Comparison of ENCODE assay signal across 39 cellular contexts in the genomic region with DNA sequence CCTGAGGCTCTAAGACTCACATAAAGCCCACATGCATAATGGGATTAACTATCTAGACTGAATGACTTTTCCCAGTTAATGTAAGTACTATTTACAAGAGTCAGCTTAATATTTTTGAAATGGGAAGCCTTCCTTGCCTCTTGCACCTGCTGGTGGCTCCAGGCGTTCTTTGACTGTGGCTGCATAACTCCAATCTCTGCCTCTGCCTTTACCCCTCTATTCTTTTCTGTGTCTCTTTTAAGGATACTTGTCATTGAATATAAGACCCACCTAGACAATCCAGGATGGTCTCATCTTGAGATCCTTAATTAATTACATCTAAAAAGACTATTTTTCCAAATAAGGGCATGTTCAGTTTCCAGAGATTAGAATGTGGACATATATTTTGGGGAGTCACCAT.
"Had no signal": no experiment of that assay in that cellular context is flagged by ENCODE, and none has a peak within 500 bp of the region (broad histone marks: within the 10 kb centered on the region; RNA-seq: fewer than 3 reads in every experiment).

No MANE protein-coding gene starts in this region.

- H3K9me3 ChIP-seq: adrenal gland, ascending aorta, body of pancreas, breast epithelium, colonic mucosa had no signal

- H3K36me3 Mint-ChIP-seq: activated naive CD4-positive, alpha-beta T cell treated with anti-CD3 and anti-CD28 coated beads, Interleukin-2, amount 10 ng/mL, durations not matched to agents 7 days and 5 days; activated naive CD8-positive, alpha-beta T cell; activated naive CD8-positive, alpha-beta T cell treated with anti-CD3 and anti-CD28 coated beads for 36 hours; activated naive CD8-positive, alpha-beta T cell treated with anti-CD3 and anti-CD28 coated beads, Interleukin-2, amount 10 ng/mL, durations not matched to agents 7 days and 5 days; brain had no signal

- H3K36me3 ChIP-seq: adrenal gland, ascending aorta, brain microvascular endothelial cell, breast epithelium, cardiac muscle cell, colonic mucosa had no signal

- DNase-seq: activated effector memory CD4-positive, alpha-beta T cell treated with anti-CD3 and anti-CD28 coated beads, Interleukin-2, amount 50 U/mL, for 16 hours; activated effector memory CD4-positive, alpha-beta T cell treated with Interleukin-2 at 50 U/mL for 16 hours; activated gamma-delta T cell; activated gamma-delta T cell treated with Interleukin-2 at 50 U/mL for 16 hours; activated naive CD4-positive, alpha-beta T cell; activated naive CD4-positive, alpha-beta T cell treated with anti-CD3 and anti-CD28 coated beads for 36 hours; activated naive CD4-positive, alpha-beta T cell treated with anti-CD3 and anti-CD28 coated beads, Interleukin-2, amount 10 ng/mL, durations not matched to agents 7 days and 5 days; activated naive CD4-positive, alpha-beta T cell treated with anti-CD3 and anti-CD28 coated beads, Interleukin-2, amount 50 U/mL, for 16 hours; activated naive CD4-positive, alpha-beta T cell treated with Interleukin-2 at 50 U/mL for 16 hours; activated naive CD8-positive, alpha-beta T cell treated with anti-CD3 and anti-CD28 coated beads for 36 hours; activated naive CD8-positive, alpha-beta T cell treated with anti-CD3 and anti-CD28 coated beads, Interleukin-2, amount 10 ng/mL, durations not matched to agents 7 days and 5 days; activated naive CD8-positive, alpha-beta T cell treated with anti-CD3 and anti-CD28 coated beads, Interleukin-2, amount 50 U/mL, for 24 hours; activated T-cell treated with anti-CD3 and anti-CD28 coated beads, Interleukin-2, amount 50 U/mL, for 4 hours; activated T-cell treated with anti-CD3 and anti-CD28 coated beads, Interleukin-2, amount 50 U/mL, for 48 hours; activated T-cell treated with anti-CD3 and anti-CD28 coated beads, Interleukin-2, amount 50 U/mL, for 72 hours; adrenal gland; amniotic stem cell; amygdala; anterior cingulate cortex; aorta; body of pancreas; brain microvascular endothelial cell; caudate nucleus; central memory CD4-positive, alpha-beta T cell; cerebellar nuclear complex; colonic mucosa had no signal

- H3K27me3 ChIP-seq: adrenal gland, ascending aorta, body of pancreas, brain microvascular endothelial cell, breast epithelium, cardiac muscle cell, colonic mucosa had no signal

- H3K4me1 ChIP-seq: adrenal gland, body of pancreas, breast epithelium, colonic mucosa had no signal

- H3K4me1 Mint-ChIP-seq: activated naive CD4-positive, alpha-beta T cell treated with anti-CD3 and anti-CD28 coated beads, Interleukin-2, amount 10 ng/mL, durations not matched to agents 7 days and 5 days; activated naive CD4-positive, alpha-beta T cell treated with anti-CD3 and anti-CD28 coated beads, Interleukin-2, amount 50 U/mL, for 24 hours; activated naive CD8-positive, alpha-beta T cell treated with anti-CD3 and anti-CD28 coated beads for 36 hours; activated naive CD8-positive, alpha-beta T cell treated with anti-CD3 and anti-CD28 coated beads, Interleukin-2, amount 50 U/mL, for 24 hours; activated T-helper 17 cell treated with anti-CD3 and anti-CD28 coated beads, Interleukin-2, amount 50 U/mL, for 72 hours; brain; central memory CD8-positive, alpha-beta T cell had no signal

- H3K4me3 ChIP-seq: adrenal gland, ascending aorta, body of pancreas, breast epithelium, cardiac muscle cell, colonic mucosa had no signal

- H3K27ac Mint-ChIP-seq: activated naive CD4-positive, alpha-beta T cell treated with anti-CD3 and anti-CD28 coated beads for 36 hours; activated naive CD4-positive, alpha-beta T cell treated with anti-CD3 and anti-CD28 coated beads, Interleukin-2, amount 10 ng/mL, durations not matched to agents 7 days and 5 days; activated naive CD4-positive, alpha-beta T cell treated with anti-CD3 and anti-CD28 coated beads, Interleukin-2, amount 50 U/mL, for 24 hours; activated naive CD4-positive, alpha-beta T cell treated with anti-CD3 and anti-CD28 coated beads, Interleukin-2, amount 50 U/mL, for 72 hours; activated naive CD8-positive, alpha-beta T cell; activated naive CD8-positive, alpha-beta T cell treated with anti-CD3 and anti-CD28 coated beads for 36 hours; activated naive CD8-positive, alpha-beta T cell treated with anti-CD3 and anti-CD28 coated beads, Interleukin-2, amount 10 ng/mL, durations not matched to agents 7 days and 5 days; activated naive CD8-positive, alpha-beta T cell treated with anti-CD3 and anti-CD28 coated beads, Interleukin-2, amount 50 U/mL, for 24 hours; activated T-cell treated with anti-CD3 and anti-CD28 coated beads, Interleukin-2, amount 50 U/mL, for 72 hours; activated T-helper 1 cell treated with anti-CD3 and anti-CD28 coated beads, Interleukin-12 subunit alpha, Interleukin-12 subunit beta, Interleukin-2, Interleukin-4 antibody, amounts not matched to agents 30 ng/mL and 10 ng/mL and 1 ng/mL, durations not matched to agents 14 hours and 24 hours and 36 hours; activated T-helper 17 cell treated with anti-CD3 and anti-CD28 coated beads, Interleukin-2, amount 50 U/mL, for 72 hours; activated T-helper 2 cell treated with anti-CD3 and anti-CD28 coated beads, Interferon-gamma antibody, Interleukin-2, Interleukin-4, amounts not matched to agents 10 μg/mL and 5 μg/mL and 100 μg/mL, durations not matched to agents 14 hours and 24 hours and 36 hours; brain had no signal

- H3K4me3 Mint-ChIP-seq: activated naive CD4-positive, alpha-beta T cell treated with anti-CD3 and anti-CD28 coated beads for 36 hours; activated naive CD4-positive, alpha-beta T cell treated with anti-CD3 and anti-CD28 coated beads, Interleukin-2, amount 10 ng/mL, durations not matched to agents 7 days and 5 days; activated naive CD4-positive, alpha-beta T cell treated with anti-CD3 and anti-CD28 coated beads, Interleukin-2, amount 50 U/mL, for 24 hours; activated naive CD8-positive, alpha-beta T cell; activated naive CD8-positive, alpha-beta T cell treated with anti-CD3 and anti-CD28 coated beads for 36 hours; activated naive CD8-positive, alpha-beta T cell treated with anti-CD3 and anti-CD28 coated beads, Interleukin-2, amount 10 ng/mL, durations not matched to agents 7 days and 5 days; activated naive CD8-positive, alpha-beta T cell treated with anti-CD3 and anti-CD28 coated beads, Interleukin-2, amount 50 U/mL, for 24 hours; activated T-cell treated with anti-CD3 and anti-CD28 coated beads, Interleukin-2, amount 50 U/mL, for 4 hours; activated T-cell treated with anti-CD3 and anti-CD28 coated beads, Interleukin-2, amount 50 U/mL, for 72 hours; activated T-helper 1 cell treated with anti-CD3 and anti-CD28 coated beads, Interleukin-12 subunit alpha, Interleukin-12 subunit beta, Interleukin-2, Interleukin-4 antibody, amounts not matched to agents 30 ng/mL and 10 ng/mL and 1 ng/mL, durations not matched to agents 14 hours and 24 hours and 36 hours; activated T-helper 17 cell treated with anti-CD3 and anti-CD28 coated beads, Interleukin-2, amount 50 U/mL, for 72 hours; brain; central memory CD8-positive, alpha-beta T cell had no signal

- FAIRE-seq: bronchial epithelial cell, colon had no signal

- H3K27ac ChIP-seq: adrenal gland, ascending aorta, body of pancreas, brain microvascular endothelial cell, breast epithelium, cardiac muscle cell, colonic mucosa had no signal

- H3K9me3 Mint-ChIP-seq: activated naive CD4-positive, alpha-beta T cell treated with anti-CD3 and anti-CD28 coated beads for 36 hours; activated naive CD4-positive, alpha-beta T cell treated with anti-CD3 and anti-CD28 coated beads, Interleukin-2, amount 10 ng/mL, durations not matched to agents 7 days and 5 days; activated naive CD4-positive, alpha-beta T cell treated with anti-CD3 and anti-CD28 coated beads, Interleukin-2, amount 50 U/mL, for 24 hours; activated naive CD4-positive, alpha-beta T cell treated with anti-CD3 and anti-CD28 coated beads, Interleukin-2, amount 50 U/mL, for 72 hours; activated naive CD8-positive, alpha-beta T cell treated with anti-CD3 and anti-CD28 coated beads, Interleukin-2, amount 50 U/mL, for 24 hours; activated T-cell treated with anti-CD3 and anti-CD28 coated beads, Interleukin-2, amount 50 U/mL, for 4 hours; activated T-helper 17 cell treated with anti-CD3 and anti-CD28 coated beads, Interleukin-2, amount 50 U/mL, for 72 hours; activated T-helper 2 cell treated with anti-CD3 and anti-CD28 coated beads, Interferon-gamma antibody, Interleukin-2, Interleukin-4, amounts not matched to agents 10 μg/mL and 5 μg/mL and 100 μg/mL, durations not matched to agents 14 hours and 24 hours and 36 hours; central memory CD8-positive, alpha-beta T cell had no signal
